In the genomic region with DNA sequence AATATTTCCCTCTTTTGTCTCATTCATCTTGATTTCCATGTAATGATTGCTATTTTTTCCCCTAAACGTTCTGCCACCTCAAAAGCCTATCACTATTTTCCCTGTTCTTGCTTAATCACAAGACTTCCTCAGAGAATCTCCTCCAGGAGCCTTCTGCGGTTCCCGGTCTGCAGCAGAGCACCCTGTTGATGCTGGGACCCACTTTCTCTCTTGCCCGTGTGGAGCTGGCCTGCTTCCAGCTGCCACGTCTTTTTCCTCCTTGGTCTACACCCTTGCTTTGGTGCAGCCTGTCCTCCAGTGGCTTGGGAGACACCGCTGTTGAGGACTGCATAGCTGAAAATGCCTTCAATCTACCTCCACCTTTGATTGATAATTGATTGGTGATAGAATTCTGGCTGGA, we compare ENCODE assay signal across 24 cellular contexts.
"Had no signal": no experiment of that assay in that cellular context is flagged by ENCODE, and none has a peak within 500 bp of the region (broad histone marks: within the 10 kb centered on the region; RNA-seq: fewer than 3 reads in every experiment).

No MANE protein-coding gene starts in this region.

- H3K9ac ChIP-seq: neural progenitor cell, parathyroid adenoma had no signal

- H3K27ac Mint-ChIP-seq: immature natural killer cell; natural killer cell treated with Interleukin-12 subunit alpha and Interleukin-12 subunit beta and Interleukin-15 and Interleukin-18, amount 100 ng/mL, for 72 hours; neural progenitor cell; progenitor cell of endocrine pancreas had no signal

- H2AFZ ChIP-seq: neural progenitor cell, parathyroid adenoma had no signal

- H3K4me1 ChIP-seq: lower lobe of right lung, neural progenitor cell, parathyroid adenoma, right atrium auricular region, suprapubic skin, transverse colon, vagina had no signal

- H3K27me3 ChIP-seq: dorsolateral prefrontal cortex, neural progenitor cell, right atrium auricular region, suprapubic skin, transverse colon, vagina had no signal

- H3K9me3 ChIP-seq: lower lobe of right lung, mucosa of descending colon, suprapubic skin, transverse colon, vagina had no signal

- DNase-seq: dorsolateral prefrontal cortex; effector CD4-positive, alpha-beta T cell; hypothalamus; immature natural killer cell; left ventricle myocardium superior; lower lobe of right lung; mucosa of descending colon; naive B cell; stimulated activated CD4-positive, alpha-beta T cell treated with anti-CD3 and anti-CD28 coated beads, Interleukin-12 subunit alpha, Interleukin-12 subunit beta, amount 100 ng/mL, for 4 hours; stimulated activated CD4-positive, alpha-beta T cell treated with anti-CD3 and anti-CD28 coated beads, Interleukin-1b, Interleukin-23, amount 100 ng/mL, for 48 hours; stimulated activated CD4-positive, alpha-beta T cell treated with anti-CD3 and anti-CD28 coated beads, Interleukin-4, amount 100 ng/mL, for 1 hour; stimulated activated CD8-positive, alpha-beta memory T cell treated with anti-CD3 and anti-CD28 coated beads, Interleukin-4, amount 100 ng/mL, for 48 hours; stimulated activated naive CD4-positive, alpha-beta T cell; stimulated activated naive CD8-positive, alpha-beta T cell treated with anti-CD3 and anti-CD28 coated beads, Interleukin-15, amount 100 ng/mL, for 72 hours; transverse colon had no signal

- H3K36me3 ChIP-seq: lower lobe of right lung, neural progenitor cell, right atrium auricular region, suprapubic skin, transverse colon, vagina had no signal

- H3K4me1 Mint-ChIP-seq: immature natural killer cell, neural progenitor cell had no signal

- H3K4me2 ChIP-seq: neural progenitor cell, smooth muscle cell had no signal

- H3K27me3 Mint-ChIP-seq: progenitor cell of endocrine pancreas; stimulated activated naive CD8-positive, alpha-beta T cell treated with anti-CD3 and anti-CD28 coated beads, Interleukin-15, amount 100 ng/mL, for 72 hours had no signal

- H3K9me3 Mint-ChIP-seq: immature natural killer cell; natural killer cell treated with Interleukin-12 subunit alpha and Interleukin-12 subunit beta and Interleukin-15 and Interleukin-18, amount 100 ng/mL, for 72 hours; stimulated activated naive CD8-positive, alpha-beta T cell treated with anti-CD3 and anti-CD28 coated beads, Interleukin-15, amount 100 ng/mL, for 72 hours had no signal

- H3K36me3 Mint-ChIP-seq: immature natural killer cell; naive B cell; natural killer cell treated with Interleukin-12 subunit alpha and Interleukin-12 subunit beta and Interleukin-15 and Interleukin-18, amount 100 ng/mL, for 72 hours; neural progenitor cell had no signal

- ATAC-seq: left ventricle myocardium superior; lower lobe of right lung; mucosa of descending colon; natural killer cell treated with Interleukin-12 subunit alpha and Interleukin-12 subunit beta and Interleukin-15 and Interleukin-18, amount 100 ng/mL, for 72 hours; sciatic nerve had no signal

- H3K4me3 ChIP-seq: dorsolateral prefrontal cortex, lower lobe of right lung, mucosa of descending colon, neural progenitor cell, right atrium auricular region, smooth muscle cell, suprapubic skin, transverse colon, vagina had no signal

- H3K79me2 ChIP-seq: parathyroid adenoma had no signal

- H3K4me3 Mint-ChIP-seq: immature natural killer cell; naive B cell; natural killer cell treated with Interleukin-12 subunit alpha and Interleukin-12 subunit beta and Interleukin-15 and Interleukin-18, amount 100 ng/mL, for 72 hours; neural progenitor cell; stimulated activated naive CD8-positive, alpha-beta T cell treated with anti-CD3 and anti-CD28 coated beads, Interleukin-15, amount 100 ng/mL, for 72 hours had no signal

- H3K27ac ChIP-seq: dorsolateral prefrontal cortex, lower lobe of right lung, neural progenitor cell, parathyroid adenoma, right atrium auricular region, suprapubic skin, transverse colon, vagina had no signal
